18 cellular contexts compared by ENCODE assay signal in genomic region chr12:95326450-95326849, GRCh38.
DNase-seq lines count a peak whose midpoint lies in the region; ATAC-seq, FAIRE-seq and TF ChIP-seq lines count a peak whose summit lies in the region.
"Had no signal": no experiment of that assay in that cellular context is flagged by ENCODE, and none has a peak within 500 bp of the region (broad histone marks: within the 10 kb centered on the region; RNA-seq: fewer than 3 reads in every experiment).

No MANE protein-coding gene starts in this region.

- WGBS in gastroesophageal sphincter (ENCODE audit: low coverage in 1 of 2), 2 donors: 23 to 25% methylated on average over 1 of the region's 1 CpG

- TF ChIP-seq CTCF in gastroesophageal sphincter (IDR thresholded peaks at IDR 0.05): no peak

- H3K4me3 ChIP-seq in gastroesophageal sphincter: no peak overlapping the region
- H3K4me3 ChIP-seq: BLaER1, lower lobe of right lung, sigmoid colon, upper lobe of right lung had no signal

- FAIRE-seq in HTR-8/SVneo (lab: Jason Lieb, UNC): peak; percentile 38
- FAIRE-seq: keratinocyte had no signal

- DNase-seq in HTR-8/SVneo (ENCODE audit: insufficient read length, low spot score) (peak; percentile 75), amniotic epithelial cell (ENCODE audit: low read depth) (peak; percentile 92), stromal cell of bone marrow (ENCODE audit: low read depth) (peak; percentile 31), DMS153 (lab: John Stamatoyannopoulos, UW) (no peak), NCI-H510A treated with DMSO at 0.1 percent for 48 hours (lab: John Stamatoyannopoulos, UW) (no peak)
- DNase-seq: activated CD4-positive, alpha-beta T cell treated with anti-CD3 and anti-CD28 coated beads, Interleukin-2, amount 10 ng/mL, durations not matched to agents 7 days and 5 days; activated CD8-positive, alpha-beta memory T cell treated with anti-CD3 and anti-CD28 coated beads, Interleukin-2, amount 50 U/mL, for 4 hours; activated effector memory CD4-positive, alpha-beta T cell treated with anti-CD3 and anti-CD28 coated beads, Interleukin-2, amount 50 U/mL, for 16 hours; central memory CD4-positive, alpha-beta T cell; lower lobe of right lung; NCI-H1930; sigmoid colon; upper lobe of right lung had no signal

- peak overlapping the region in 3 of 4 donors; percentile 31 to 71 (median 33) for H3K27ac ChIP-seq in gastroesophageal sphincter
- H3K27ac ChIP-seq: BLaER1, HL-60, lower lobe of right lung, upper lobe of right lung had no signal

- H3K4me1 ChIP-seq in gastroesophageal sphincter: peaks cover 0 to 32% (median 0%) of the 10 kb centered on the region in 3 donors
- H3K4me1 ChIP-seq: BLaER1 had no signal

- TF ChIP-seq EP300 in gastroesophageal sphincter (IDR thresholded peaks at IDR 0.05): no peak

- TF ChIP-seq POLR2A in gastroesophageal sphincter (IDR thresholded peaks at IDR 0.05): no peak

- no peaks in the 10 kb centered on the region for H3K9me3 ChIP-seq in gastroesophageal sphincter
- H3K9me3 ChIP-seq: BLaER1, lower lobe of right lung, sigmoid colon, upper lobe of right lung had no signal

- ATAC-seq in gastroesophageal sphincter: peak; percentile 19
- ATAC-seq in GM21360 (IDR thresholded peaks at IDR 0.05; ENCODE audit: unreplicated experiment): no peak
- ATAC-seq: lower lobe of right lung, upper lobe of right lung had no signal

- H3K36me3 ChIP-seq in gastroesophageal sphincter: no peaks in the 10 kb centered on the region
- H3K36me3 ChIP-seq: BLaER1, lower lobe of right lung, sigmoid colon, upper lobe of right lung had no signal

- H3K27me3 ChIP-seq in gastroesophageal sphincter: no peaks in the 10 kb centered on the region
- H3K27me3 ChIP-seq: BLaER1, sigmoid colon, upper lobe of right lung had no signal

Comparison
In these comparisons a context has a peak if more than half of its experiments do, and no peak if none do; other contexts are left out.
1. DNase-seq: peak in HTR-8/SVneo (single experiment), amniotic epithelial cell (single experiment) and stromal cell of bone marrow (single experiment); none in DMS153 (single experiment) and NCI-H510A treated with DMSO at 0.1 percent for 48 hours (single experiment).